ENCODE assay signal across 3 cellular contexts in genomic region chr16:11779074-11779473, GRCh38.
TF ChIP-seq lines count a peak whose summit lies in the region.

No MANE protein-coding gene starts in this region.

TF ChIP-seq in HepG2, 621 proteins besides CTCF, POLR2A, EP300 and RAD21:
- no peak for TF ChIP-seq NPAS2 (CRISPR knock-in tag; IDR thresholded peaks at IDR 0.05; ENCODE audit: borderline replicate concordance)
- TF ChIP-seq MEF2D (CRISPR knock-in tag; IDR thresholded peaks at IDR 0.05): no peak
- no peak for TF ChIP-seq JDP2 (CRISPR knock-in tag; IDR thresholded peaks at IDR 0.05; ENCODE audit: borderline replicate concordance)
- peak; percentile 96 to 97 for TF ChIP-seq MAFK (conservative IDR thresholded peaks at IDR 0.05 in 1 of 2, IDR thresholded peaks at IDR 0.05 in 1 of 2; ENCODE audit: low read length in 2 of 2)
- peak; percentile 95 for TF ChIP-seq MAFF (IDR thresholded peaks at IDR 0.05; ENCODE audit: low read depth, low read length)
- TF ChIP-seq, protein P1, sequence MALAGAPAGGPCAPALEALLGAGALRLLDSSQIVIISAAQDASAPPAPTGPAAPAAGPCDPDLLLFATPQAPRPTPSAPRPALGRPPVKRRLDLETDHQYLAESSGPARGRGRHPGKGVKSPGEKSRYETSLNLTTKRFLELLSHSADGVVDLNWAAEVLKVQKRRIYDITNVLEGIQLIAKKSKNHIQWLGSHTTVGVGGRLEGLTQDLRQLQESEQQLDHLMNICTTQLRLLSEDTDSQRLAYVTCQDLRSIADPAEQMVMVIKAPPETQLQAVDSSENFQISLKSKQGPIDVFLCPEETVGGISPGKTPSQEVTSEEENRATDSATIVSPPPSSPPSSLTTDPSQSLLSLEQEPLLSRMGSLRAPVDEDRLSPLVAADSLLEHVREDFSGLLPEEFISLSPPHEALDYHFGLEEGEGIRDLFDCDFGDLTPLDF (CRISPR knock-in tag; IDR thresholded peaks at IDR 0.05): no peak
- no peak for TF ChIP-seq ZKSCAN5 (CRISPR knock-in tag; IDR thresholded peaks at IDR 0.05)

TF ChIP-seq in K562, 482 proteins besides CTCF, POLR2A, EP300 and RAD21:
- no peak for TF ChIP-seq RBM15 (IDR thresholded peaks at IDR 0.05; ENCODE audit: insufficient read depth, low read length)
- no peak for TF ChIP-seq TAF15 (IDR thresholded peaks at IDR 0.05; ENCODE audit: low read depth, low read length)
- no peak for TF ChIP-seq BRCA1 (IDR thresholded peaks at IDR 0.05)
- no peak for TF ChIP-seq BRCA1 (CRISPR knock-in tag; IDR thresholded peaks at IDR 0.05)
- no peak for TF ChIP-seq TEAD4 (IDR thresholded peaks at IDR 0.05; ENCODE audit: low read length)
- no peak for TF ChIP-seq TEAD4 (CRISPR knock-in tag; IDR thresholded peaks at IDR 0.05; ENCODE audit: borderline replicate concordance)
- TF ChIP-seq ZNF174 (CRISPR knock-in tag; IDR thresholded peaks at IDR 0.05): no peak
- TF ChIP-seq CSDE1 (IDR thresholded peaks at IDR 0.05): no peak
- TF ChIP-seq MECOM (CRISPR knock-in tag; IDR thresholded peaks at IDR 0.05): no peak
- TF ChIP-seq MAFK (IDR thresholded peaks at IDR 0.05; ENCODE audit: low read length): peak; percentile 72; the same call in 1 of the 2 replicates
- no peak for TF ChIP-seq ZNF717 (CRISPR knock-in tag; IDR thresholded peaks at IDR 0.05)
- TF ChIP-seq, protein P2, sequence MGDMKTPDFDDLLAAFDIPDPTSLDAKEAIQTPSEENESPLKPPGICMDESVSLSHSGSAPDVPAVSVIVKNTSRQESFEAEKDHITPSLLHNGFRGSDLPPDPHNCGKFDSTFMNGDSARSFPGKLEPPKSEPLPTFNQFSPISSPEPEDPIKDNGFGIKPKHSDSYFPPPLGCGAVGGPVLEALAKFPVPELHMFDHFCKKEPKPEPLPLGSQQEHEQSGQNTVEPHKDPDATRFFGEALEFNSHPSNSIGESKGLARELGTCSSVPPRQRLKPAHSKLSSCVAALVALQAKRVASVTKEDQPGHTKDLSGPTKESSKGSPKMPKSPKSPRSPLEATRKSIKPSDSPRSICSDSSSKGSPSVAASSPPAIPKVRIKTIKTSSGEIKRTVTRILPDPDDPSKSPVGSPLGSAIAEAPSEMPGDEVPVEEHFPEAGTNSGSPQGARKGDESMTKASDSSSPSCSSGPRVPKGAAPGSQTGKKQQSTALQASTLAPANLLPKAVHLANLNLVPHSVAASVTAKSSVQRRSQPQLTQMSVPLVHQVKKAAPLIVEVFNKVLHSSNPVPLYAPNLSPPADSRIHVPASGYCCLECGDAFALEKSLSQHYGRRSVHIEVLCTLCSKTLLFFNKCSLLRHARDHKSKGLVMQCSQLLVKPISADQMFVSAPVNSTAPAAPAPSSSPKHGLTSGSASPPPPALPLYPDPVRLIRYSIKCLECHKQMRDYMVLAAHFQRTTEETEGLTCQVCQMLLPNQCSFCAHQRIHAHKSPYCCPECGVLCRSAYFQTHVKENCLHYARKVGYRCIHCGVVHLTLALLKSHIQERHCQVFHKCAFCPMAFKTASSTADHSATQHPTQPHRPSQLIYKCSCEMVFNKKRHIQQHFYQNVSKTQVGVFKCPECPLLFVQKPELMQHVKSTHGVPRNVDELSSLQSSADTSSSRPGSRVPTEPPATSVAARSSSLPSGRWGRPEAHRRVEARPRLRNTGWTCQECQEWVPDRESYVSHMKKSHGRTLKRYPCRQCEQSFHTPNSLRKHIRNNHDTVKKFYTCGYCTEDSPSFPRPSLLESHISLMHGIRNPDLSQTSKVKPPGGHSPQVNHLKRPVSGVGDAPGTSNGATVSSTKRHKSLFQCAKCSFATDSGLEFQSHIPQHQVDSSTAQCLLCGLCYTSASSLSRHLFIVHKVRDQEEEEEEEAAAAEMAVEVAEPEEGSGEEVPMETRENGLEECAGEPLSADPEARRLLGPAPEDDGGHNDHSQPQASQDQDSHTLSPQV (IDR thresholded peaks at IDR 0.05): no peak
- TF ChIP-seq ZNF140 (CRISPR knock-in tag; IDR thresholded peaks at IDR 0.05): no peak
- no peak for TF ChIP-seq HNRNPUL1 (IDR thresholded peaks at IDR 0.05; ENCODE audit: low read length)
- no peak for TF ChIP-seq GATA2 (CRISPR knock-in tag; IDR thresholded peaks at IDR 0.05)
- peak; percentile 76 for TF ChIP-seq MAFF (IDR thresholded peaks at IDR 0.05; ENCODE audit: low read length)
- TF ChIP-seq MAFG (tag; conservative IDR thresholded peaks at IDR 0.05): peak; percentile 61
- no peak for TF ChIP-seq AFF1 (IDR thresholded peaks at IDR 0.05; ENCODE audit: low read depth in 1 of 2, partially characterized antibody in 2 of 2)
- TF ChIP-seq ZNF124 (CRISPR knock-in tag; IDR thresholded peaks at IDR 0.05): no peak
- no peak for TF ChIP-seq HNRNPL (IDR thresholded peaks at IDR 0.05; ENCODE audit: low read depth, low read length)
- peak; percentile 79 for TF ChIP-seq C11orf30 (IDR thresholded peaks at IDR 0.05; ENCODE audit: low read depth)
- no peak for TF ChIP-seq DNMT1 (IDR thresholded peaks at IDR 0.05)
- no peak for TF ChIP-seq ZNF444 (CRISPR knock-in tag; IDR thresholded peaks at IDR 0.05)
- TF ChIP-seq ZNF316 (IDR thresholded peaks at IDR 0.05): peak; percentile 88
- no peak for TF ChIP-seq ZNF263 (CRISPR knock-in tag; IDR thresholded peaks at IDR 0.05; ENCODE audit: borderline replicate concordance)

TF ChIP-seq in GM12891, 5 proteins besides CTCF, POLR2A, EP300 and RAD21:
- no peak for TF ChIP-seq TAF1 (IDR thresholded peaks at IDR 0.05; ENCODE audit: low read depth, low read length)
- TF ChIP-seq PAX5 (IDR thresholded peaks at IDR 0.05; ENCODE audit: insufficient read depth, low read length, severe bottlenecking): no peak
- no peak for TF ChIP-seq POU2F2 (IDR thresholded peaks at IDR 0.05; ENCODE audit: low read depth, low read length)
- no peak for TF ChIP-seq POLR2AphosphoS5 (IDR thresholded peaks at IDR 0.05; ENCODE audit: low read depth, low read length)
- TF ChIP-seq SPI1 (IDR thresholded peaks at IDR 0.05; ENCODE audit: low read depth, low read length): no peak
